ENCODE assay signal across 29 cellular contexts in genomic region chr2:157990173-157990572, GRCh38.
A peak's percentile ranks its signal among the peaks of the same experiment; 100 is the strongest.
DNase-seq lines count a peak whose midpoint lies in the region; ATAC-seq and TF ChIP-seq lines count a peak whose summit lies in the region.
"Had no signal": no experiment of that assay in that cellular context is flagged by ENCODE, and none has a peak within 500 bp of the region (broad histone marks: within the 10 kb centered on the region; RNA-seq: fewer than 3 reads in every experiment).

No MANE protein-coding gene starts in this region.

- H3K27me3 Mint-ChIP-seq in WTC11 (ENCODE audit: low read depth): peaks cover 10% of the 10 kb centered on the region
- H3K27me3 Mint-ChIP-seq in nephron (ENCODE audit: low read depth): no peaks in the 10 kb centered on the region

- no peaks in the 10 kb centered on the region for H3K36me3 Mint-ChIP-seq in WTC11
- no peaks in the 10 kb centered on the region for H3K36me3 Mint-ChIP-seq in nephron (ENCODE audit: low read depth)
- H3K36me3 Mint-ChIP-seq: CD8-positive, alpha-beta T cell; memory B cell; naive B cell; stimulated activated memory B cell treated with anti-CD40 and anti-IgM and Interleukin-4, amounts not matched to agents 10 μg/mL and 1 μg/mL and 100 μg/mL, for 72 hours had no signal

- H3K9me3 Mint-ChIP-seq in WTC11 (0 out of 2 replicates have a peak, but pooled peaks cover 3% of the 10 kb centered on the region), nephron (no peaks in the 10 kb centered on the region)
- H3K9me3 Mint-ChIP-seq: CD8-positive, alpha-beta T cell; HFFc6; memory B cell; naive B cell; stimulated activated memory B cell treated with anti-CD40 and anti-IgM and Interleukin-4, amounts not matched to agents 10 μg/mL and 1 μg/mL and 100 μg/mL, for 72 hours had no signal

- POLR2A ChIA-PET in WTC11 (lab: Charles Lee): interaction anchor here (0.7 kb wide), 1 partner anchor 552 kb away, joined by 3 read pairs; no protein-coding TSS in a partner anchor

- H3K4me3 Mint-ChIP-seq in WTC11 (no peak overlapping the region), nephron (no peak overlapping the region)
- H3K4me3 Mint-ChIP-seq: CD8-positive, alpha-beta T cell; HFFc6; memory B cell; naive B cell; stimulated activated memory B cell treated with anti-CD40 and anti-IgM and Interleukin-4, amounts not matched to agents 10 μg/mL and 1 μg/mL and 100 μg/mL, for 72 hours; T-helper 17 cell had no signal

- H3K4me1 Mint-ChIP-seq in WTC11 (peaks cover 9% of the 10 kb centered on the region), nephron (peaks cover 11% of the 10 kb centered on the region)
- H3K4me1 Mint-ChIP-seq: memory B cell; naive B cell; stimulated activated memory B cell treated with anti-CD40 and anti-IgM and Interleukin-4, amounts not matched to agents 10 μg/mL and 1 μg/mL and 100 μg/mL, for 72 hours had no signal

- TF ChIP-seq CTCF in WTC11 (IDR thresholded peaks at IDR 0.05) (no peak), nephron (IDR thresholded peaks at IDR 0.05; ENCODE audit: unreplicated experiment in 3 of 3) (no peak)

- no peak overlapping the region for H3K27ac Mint-ChIP-seq in WTC11
- H3K27ac Mint-ChIP-seq in nephron: peak overlapping the region in 2 of 3 experiments; percentile 16 to 79
- H3K27ac Mint-ChIP-seq: CD8-positive, alpha-beta T cell; HFFc6; memory B cell; naive B cell; stimulated activated memory B cell treated with anti-CD40 and anti-IgM and Interleukin-4, amounts not matched to agents 10 μg/mL and 1 μg/mL and 100 μg/mL, for 72 hours; T-helper 17 cell had no signal

- ATAC-seq in WTC11 (peak; percentile 71), GM18907 (IDR thresholded peaks at IDR 0.05; ENCODE audit: unreplicated experiment) (no peak)
- ATAC-seq: CD8-positive, alpha-beta T cell; left cardiac atrium; right cardiac atrium; stimulated activated memory B cell treated with anti-CD40 and anti-IgM and Interleukin-4, amounts not matched to agents 10 μg/mL and 1 μg/mL and 100 μg/mL, for 72 hours; T-helper 17 cell had no signal

- peak; percentile 12 for DNase-seq in NCI-H1092 treated with DMSO at 0.1 percent for 48 hours (lab: John Stamatoyannopoulos, UW)
- no peak for DNase-seq in NCI-H1092 (lab: John Stamatoyannopoulos, UW)
- peak; percentile 58 for DNase-seq in NCI-H1105 treated with DMSO at 0.1 percent for 48 hours (lab: John Stamatoyannopoulos, UW)
- DNase-seq in WTC11 (ENCODE audit: low spot score): no peak
- DNase-seq in GDM1 (lab: John Stamatoyannopoulos, UW): no peak
- DNase-seq in DMS114 treated with DMSO at 0.1 percent for 48 hours (lab: John Stamatoyannopoulos, UW; ENCODE audit: unreplicated experiment): no peak
- DNase-seq: 8988T; AML-193; CD8-positive, alpha-beta T cell; DND-41; effector CD4-positive, alpha-beta T cell; glutamatergic neuron; HFFc6; IMR-90; left cardiac atrium; MG63; naive B cell; NCI-H2029; NCI-H526; ovary; right cardiac atrium; RPMI8226; spleen; stimulated activated CD4-positive, alpha-beta T cell treated with anti-CD3 and anti-CD28 coated beads, Interleukin-4, amount 100 ng/mL, for 1 hour; T-helper 17 cell had no signal

- CTCF ChIA-PET in WTC11 (lab: Charles Lee): interaction anchor here (1.2 to 1.3 kb wide), 2 partner anchors 12 to 34 kb away, joined by 4 read pairs; no protein-coding TSS in a partner anchor

TF ChIP-seq in WTC11, 78 proteins besides CTCF, POLR2A, EP300 and RAD21:
- TF ChIP-seq MXD4 (CRISPR knock-in tag; IDR thresholded peaks at IDR 0.05; ENCODE audit: borderline replicate concordance) (no peak), TEAD4 (CRISPR knock-in tag; IDR thresholded peaks at IDR 0.05) (no peak), GTF2I (CRISPR knock-in tag; conservative IDR thresholded peaks at IDR 0.05) (no peak), ZNF317 (CRISPR knock-in tag; IDR thresholded peaks at IDR 0.05; ENCODE audit: borderline replicate concordance, low read depth) (no peak), E2F1 (CRISPR knock-in tag; IDR thresholded peaks at IDR 0.05) (no peak), SMAD3 (CRISPR knock-in tag; IDR thresholded peaks at IDR 0.05; ENCODE audit: borderline replicate concordance) (no peak), FOXP4 (CRISPR knock-in tag; IDR thresholded peaks at IDR 0.05) (no peak), PRRX2 (CRISPR knock-in tag; IDR thresholded peaks at IDR 0.05) (no peak), ESRRA (CRISPR knock-in tag; IDR thresholded peaks at IDR 0.05; ENCODE audit: borderline replicate concordance) (no peak), OVOL2 (CRISPR knock-in tag; IDR thresholded peaks at IDR 0.05; ENCODE audit: borderline replicate concordance) (no peak), USF2 (CRISPR knock-in tag; IDR thresholded peaks at IDR 0.05) (no peak), STAT6 (CRISPR knock-in tag; conservative IDR thresholded peaks at IDR 0.05; ENCODE audit: low read depth) (no peak)

Comparison
In these comparisons a context has a peak if more than half of its experiments do, and no peak if none do; other contexts are left out.
1. DNase-seq: peak in NCI-H1092 treated with DMSO at 0.1 percent for 48 hours (single experiment) and NCI-H1105 treated with DMSO at 0.1 percent for 48 hours (single experiment); none in NCI-H1092 (single experiment), WTC11 (single experiment), GDM1 (single experiment) and DMS114 treated with DMSO at 0.1 percent for 48 hours (single experiment).